Comparison of ENCODE assay signal across 29 cellular contexts in the genomic region with DNA sequence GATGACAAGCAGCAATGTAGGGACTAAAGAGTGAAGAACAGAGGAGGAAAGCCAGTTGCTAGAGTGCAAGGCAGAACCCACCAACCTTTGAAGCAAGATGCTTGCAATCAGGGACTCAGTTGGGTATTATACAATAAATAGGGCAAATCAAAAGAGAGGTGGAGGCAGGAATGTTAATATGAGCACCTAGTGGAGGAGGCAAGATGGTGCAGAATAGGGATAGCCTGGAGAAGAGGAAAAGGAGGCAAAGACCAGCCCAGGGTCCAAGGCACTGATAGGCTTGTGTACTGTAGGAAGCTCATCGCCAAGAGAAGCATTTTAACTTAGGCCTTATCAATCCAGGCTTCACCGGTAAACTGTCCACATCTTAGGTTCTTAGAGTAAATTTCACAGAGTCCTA.
"Had no signal": no experiment of that assay in that cellular context is flagged by ENCODE, and none has a peak within 500 bp of the region (broad histone marks: within the 10 kb centered on the region; RNA-seq: fewer than 3 reads in every experiment).

No MANE protein-coding gene starts in this region.

- H3K4me1 Mint-ChIP-seq: activated CD4-positive, alpha-beta T cell treated with anti-CD3 and anti-CD28 coated beads, Interleukin-2, amount 10 ng/mL, durations not matched to agents 7 days and 5 days; activated CD8-positive, alpha-beta memory T cell treated with anti-CD3 and anti-CD28 coated beads, Interleukin-2, amount 10 ng/mL, durations not matched to agents 7 days and 5 days; activated naive CD8-positive, alpha-beta T cell treated with anti-CD3 and anti-CD28 coated beads, Interleukin-2, amount 50 U/mL, for 24 hours; mesothelial cell of epicardium; natural killer cell; stimulated activated naive CD8-positive, alpha-beta T cell treated with anti-CD3 and anti-CD28 coated beads, Interleukin-15, amount 100 ng/mL, for 72 hours had no signal

- ATAC-seq: activated CD8-positive, alpha-beta memory T cell treated with anti-CD3 and anti-CD28 coated beads, Interleukin-2, amount 10 ng/mL, durations not matched to agents 7 days and 5 days; activated CD8-positive, alpha-beta T cell treated with anti-CD3 and anti-CD28 coated beads for 36 hours; activated naive CD8-positive, alpha-beta T cell treated with anti-CD3 and anti-CD28 coated beads, Interleukin-2, amount 50 U/mL, for 24 hours; body of pancreas; esophagus mucosa; gastrocnemius medialis; natural killer cell; pancreas; psoas muscle; stimulated activated naive CD8-positive, alpha-beta T cell treated with anti-CD3 and anti-CD28 coated beads, Interleukin-15, amount 100 ng/mL, for 72 hours had no signal

- H3K4me1 ChIP-seq: body of pancreas, gastrocnemius medialis, left ventricle myocardium inferior, pancreas, psoas muscle, right atrium auricular region, tibial artery had no signal

- H3K9me3 Mint-ChIP-seq: activated CD8-positive, alpha-beta T cell treated with anti-CD3 and anti-CD28 coated beads for 36 hours; activated T-helper 1 cell treated with anti-CD3 and anti-CD28 coated beads, Interleukin-12 subunit alpha, Interleukin-12 subunit beta, Interleukin-2, Interleukin-4 antibody, amounts not matched to agents 30 ng/mL and 10 ng/mL and 1 ng/mL, durations not matched to agents 14 hours and 24 hours and 36 hours; dendritic cell treated with granulocyte-macrophage colony-stimulating factor and Interleukin-4, amounts not matched to agents 40 ng/mL and 50 ng/mL, for 4 days; stimulated activated naive CD8-positive, alpha-beta T cell treated with anti-CD3 and anti-CD28 coated beads, Interleukin-15, amount 100 ng/mL, for 72 hours; T-helper 2 cell treated with Interferon-gamma antibody and Interleukin-4, amounts not matched to agents 5 μg/mL and 100 μg/mL, for 36 hours had no signal

- H3K27ac ChIP-seq: body of pancreas, cardiac muscle cell, gastrocnemius medialis, left ventricle myocardium inferior, neutrophil, pancreas, psoas muscle, right atrium auricular region, tibial artery, VCaP had no signal

- H3K27ac Mint-ChIP-seq: activated CD4-positive, alpha-beta T cell treated with anti-CD3 and anti-CD28 coated beads, Interleukin-2, amount 10 ng/mL, durations not matched to agents 7 days and 5 days; activated CD8-positive, alpha-beta memory T cell treated with anti-CD3 and anti-CD28 coated beads, Interleukin-2, amount 10 ng/mL, durations not matched to agents 7 days and 5 days; activated CD8-positive, alpha-beta T cell treated with anti-CD3 and anti-CD28 coated beads for 36 hours; activated naive CD8-positive, alpha-beta T cell treated with anti-CD3 and anti-CD28 coated beads, Interleukin-2, amount 50 U/mL, for 24 hours; activated T-helper 1 cell treated with anti-CD3 and anti-CD28 coated beads, Interleukin-12 subunit alpha, Interleukin-12 subunit beta, Interleukin-2, Interleukin-4 antibody, amounts not matched to agents 30 ng/mL and 10 ng/mL and 1 ng/mL, durations not matched to agents 14 hours and 24 hours and 36 hours; dendritic cell treated with granulocyte-macrophage colony-stimulating factor and Interleukin-4, amounts not matched to agents 40 ng/mL and 50 ng/mL, for 4 days; mesothelial cell of epicardium; natural killer cell; stimulated activated naive CD8-positive, alpha-beta T cell treated with anti-CD3 and anti-CD28 coated beads, Interleukin-15, amount 100 ng/mL, for 72 hours; T-helper 2 cell treated with Interferon-gamma antibody and Interleukin-4, amounts not matched to agents 5 μg/mL and 100 μg/mL, for 36 hours had no signal

- H3K36me3 Mint-ChIP-seq: activated CD8-positive, alpha-beta memory T cell treated with anti-CD3 and anti-CD28 coated beads, Interleukin-2, amount 10 ng/mL, durations not matched to agents 7 days and 5 days; mesothelial cell of epicardium; natural killer cell had no signal

- H3K4me3 ChIP-seq: body of pancreas, cardiac muscle cell, gastrocnemius medialis, left ventricle myocardium inferior, pancreas, psoas muscle, right atrium auricular region, tibial artery had no signal

- H3K27me3 Mint-ChIP-seq: activated CD8-positive, alpha-beta memory T cell treated with anti-CD3 and anti-CD28 coated beads, Interleukin-2, amount 10 ng/mL, durations not matched to agents 7 days and 5 days; activated CD8-positive, alpha-beta T cell treated with anti-CD3 and anti-CD28 coated beads for 36 hours; dendritic cell treated with granulocyte-macrophage colony-stimulating factor and Interleukin-4, amounts not matched to agents 40 ng/mL and 50 ng/mL, for 4 days had no signal

- H3K9me3 ChIP-seq: body of pancreas, gastrocnemius medialis, left ventricle myocardium inferior, neutrophil, pancreas, psoas muscle, right atrium auricular region, tibial artery had no signal

- FAIRE-seq: pancreas had no signal

- H3K27me3 ChIP-seq: body of pancreas, cardiac muscle cell, gastrocnemius medialis, neutrophil, pancreas, right atrium auricular region, tibial artery had no signal

- H3K36me3 ChIP-seq: gastrocnemius medialis, left ventricle myocardium inferior, neutrophil, pancreas, right atrium auricular region, tibial artery had no signal

- DNase-seq: activated CD4-positive, alpha-beta T cell treated with anti-CD3 and anti-CD28 coated beads, Interleukin-2, amount 10 ng/mL, durations not matched to agents 7 days and 5 days; activated CD4-positive, CD25-positive, alpha-beta regulatory T cell treated with anti-CD3 and anti-CD28 coated beads, Interleukin-2, amount 50 U/mL, for 72 hours; activated CD8-positive, alpha-beta memory T cell treated with anti-CD3 and anti-CD28 coated beads, Interleukin-2, amount 10 ng/mL, durations not matched to agents 7 days and 5 days; activated CD8-positive, alpha-beta T cell treated with anti-CD3 and anti-CD28 coated beads for 36 hours; activated gamma-delta T cell; activated naive CD4-positive, alpha-beta T cell treated with anti-CD3 and anti-CD28 coated beads, Interleukin-2, amount 50 U/mL, for 16 hours; activated naive CD8-positive, alpha-beta T cell treated with anti-CD3 and anti-CD28 coated beads, Interleukin-2, amount 50 U/mL, for 24 hours; activated T-cell treated with anti-CD3 and anti-CD28 coated beads for 4 hours; anterior cingulate cortex; body of pancreas; effector CD4-positive, alpha-beta T cell; gastrocnemius medialis; hippocampal formation; left ventricle myocardium inferior; natural killer cell; pancreas; psoas muscle; stimulated activated CD4-positive, alpha-beta T cell treated with anti-CD3 and anti-CD28 coated beads, Interleukin-4, amount 100 ng/mL, for 24 hours; stimulated activated naive CD8-positive, alpha-beta T cell treated with anti-CD3 and anti-CD28 coated beads, Interleukin-15, amount 100 ng/mL, for 72 hours; tibial artery had no signal

- H3K4me3 Mint-ChIP-seq: activated CD4-positive, alpha-beta T cell treated with anti-CD3 and anti-CD28 coated beads, Interleukin-2, amount 10 ng/mL, durations not matched to agents 7 days and 5 days; activated CD8-positive, alpha-beta memory T cell treated with anti-CD3 and anti-CD28 coated beads, Interleukin-2, amount 10 ng/mL, durations not matched to agents 7 days and 5 days; activated CD8-positive, alpha-beta T cell treated with anti-CD3 and anti-CD28 coated beads for 36 hours; activated naive CD8-positive, alpha-beta T cell treated with anti-CD3 and anti-CD28 coated beads, Interleukin-2, amount 50 U/mL, for 24 hours; activated T-helper 1 cell treated with anti-CD3 and anti-CD28 coated beads, Interleukin-12 subunit alpha, Interleukin-12 subunit beta, Interleukin-2, Interleukin-4 antibody, amounts not matched to agents 30 ng/mL and 10 ng/mL and 1 ng/mL, durations not matched to agents 14 hours and 24 hours and 36 hours; dendritic cell treated with granulocyte-macrophage colony-stimulating factor and Interleukin-4, amounts not matched to agents 40 ng/mL and 50 ng/mL, for 4 days; mesothelial cell of epicardium; natural killer cell; stimulated activated naive CD8-positive, alpha-beta T cell treated with anti-CD3 and anti-CD28 coated beads, Interleukin-15, amount 100 ng/mL, for 72 hours; T-helper 2 cell treated with Interferon-gamma antibody and Interleukin-4, amounts not matched to agents 5 μg/mL and 100 μg/mL, for 36 hours had no signal
